9 cellular contexts compared by ENCODE assay signal in the genomic region with DNA sequence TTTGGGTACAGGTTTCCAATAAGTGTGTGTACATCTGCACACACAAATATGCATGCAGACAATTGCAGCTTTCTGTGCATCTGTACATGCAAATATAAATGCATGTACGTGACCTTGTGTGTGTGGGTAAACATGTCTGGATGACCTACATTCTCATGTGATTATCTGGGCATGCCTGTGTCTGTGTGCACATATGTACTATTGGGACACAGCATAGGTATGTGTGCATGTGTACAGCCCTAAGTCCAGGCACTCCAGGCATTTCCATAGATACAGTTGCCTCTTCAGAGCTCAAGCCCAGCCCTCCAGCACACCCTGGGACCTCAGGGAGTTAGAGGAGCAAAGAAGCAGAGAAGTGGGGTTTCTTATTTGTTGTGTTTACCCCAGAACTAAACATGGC. TPM values are rescaled to one million over a fixed set of nuclear protein-coding genes. Genes with fewer than 3 reads are reported as not detected.
"Had no signal": no experiment of that assay in that cellular context is flagged by ENCODE, and none has a peak within 500 bp of the region (broad histone marks: within the 10 kb centered on the region; RNA-seq: fewer than 3 reads in every experiment).

No MANE protein-coding gene starts in this region.

- H3K27ac Mint-ChIP-seq: IgD-negative memory B cell had no signal

- FAIRE-seq: HTR-8/SVneo, K562 had no signal

- DNase-seq: IMR-90, KBM-7, KG1 had no signal

- H3K4me3 ChIP-seq: K562 had no signal

- H3K4me1 Mint-ChIP-seq: IgD-negative memory B cell had no signal

- H3K4me3 Mint-ChIP-seq: IgD-negative memory B cell had no signal

- H3K36me3 Mint-ChIP-seq: IgD-negative memory B cell had no signal

- ATAC-seq: K562 had no signal

- H3K27ac ChIP-seq: HL-60 had no signal

RNA-seq across cellular contexts. Expression of a gene that starts 7.1 kb away (rescaled TPM):
- total RNA-seq: HT-29, HT1080, IMR-90 had no signal
- polyA plus RNA-seq: IgD-negative memory B cell, IMR-90, K562 had no signal

RNA-seq across cellular contexts. Expression of a gene that starts 18.1 kb away (rescaled TPM):
- total RNA-seq: HT-29, HT1080, IMR-90, K562 had no signal
- polyA plus RNA-seq: IgD-negative memory B cell, IMR-90, K562 had no signal
